ENCODE assay signal across 1 cellular context in genomic region chr3:101383156-101383575, GRCh38.
TF ChIP-seq lines count a peak whose summit lies in the region.

No MANE protein-coding gene starts in this region.

TF ChIP-seq in HepG2, 621 proteins besides CTCF, POLR2A, EP300 and RAD21 (continued from another document):
- no peak for TF ChIP-seq HNF1A (IDR thresholded peaks at IDR 0.05; ENCODE audit: low read depth)
- TF ChIP-seq HNF1A (CRISPR knock-in tag; IDR thresholded peaks at IDR 0.05; ENCODE audit: borderline replicate concordance), result no peak
- TF ChIP-seq GATAD2A (CRISPR knock-in tag; IDR thresholded peaks at IDR 0.05), result no peak
- no peak for TF ChIP-seq KLF16 (CRISPR knock-in tag; IDR thresholded peaks at IDR 0.05)
- no peak for TF ChIP-seq ZNF589 (CRISPR knock-in tag; conservative IDR thresholded peaks at IDR 0.05)
- TF ChIP-seq MEIS1 (CRISPR knock-in tag; IDR thresholded peaks at IDR 0.05; ENCODE audit: borderline replicate concordance), result no peak
- TF ChIP-seq ATF4 (CRISPR knock-in tag; IDR thresholded peaks at IDR 0.05), result no peak
- no peak for TF ChIP-seq TCF7L2 (IDR thresholded peaks at IDR 0.05; ENCODE audit: low read depth, low read length)
- TF ChIP-seq SP2 (CRISPR knock-in tag; IDR thresholded peaks at IDR 0.05), result no peak
- no peak for TF ChIP-seq SCMH1 (CRISPR knock-in tag; IDR thresholded peaks at IDR 0.05; ENCODE audit: borderline replicate concordance)
- TF ChIP-seq DPF2 (CRISPR knock-in tag; IDR thresholded peaks at IDR 0.05; ENCODE audit: borderline replicate concordance, low read depth), result no peak
- TF ChIP-seq ZNF124 (CRISPR knock-in tag; IDR thresholded peaks at IDR 0.05), result no peak
- no peak for TF ChIP-seq ZNF569 (CRISPR knock-in tag; IDR thresholded peaks at IDR 0.05; ENCODE audit: borderline replicate concordance)
- TF ChIP-seq ZBTB40 (IDR thresholded peaks at IDR 0.05), result no peak
- no peak for TF ChIP-seq ZBTB40 (CRISPR knock-in tag; IDR thresholded peaks at IDR 0.05)
- TF ChIP-seq PBX2 (CRISPR knock-in tag; IDR thresholded peaks at IDR 0.05), result no peak
- no peak for TF ChIP-seq HDAC1 (CRISPR knock-in tag; IDR thresholded peaks at IDR 0.05)
- no peak for TF ChIP-seq HDAC6 (IDR thresholded peaks at IDR 0.05; ENCODE audit: low read depth, low read length)
